13 cellular contexts compared by ENCODE assay signal in the genomic region with DNA sequence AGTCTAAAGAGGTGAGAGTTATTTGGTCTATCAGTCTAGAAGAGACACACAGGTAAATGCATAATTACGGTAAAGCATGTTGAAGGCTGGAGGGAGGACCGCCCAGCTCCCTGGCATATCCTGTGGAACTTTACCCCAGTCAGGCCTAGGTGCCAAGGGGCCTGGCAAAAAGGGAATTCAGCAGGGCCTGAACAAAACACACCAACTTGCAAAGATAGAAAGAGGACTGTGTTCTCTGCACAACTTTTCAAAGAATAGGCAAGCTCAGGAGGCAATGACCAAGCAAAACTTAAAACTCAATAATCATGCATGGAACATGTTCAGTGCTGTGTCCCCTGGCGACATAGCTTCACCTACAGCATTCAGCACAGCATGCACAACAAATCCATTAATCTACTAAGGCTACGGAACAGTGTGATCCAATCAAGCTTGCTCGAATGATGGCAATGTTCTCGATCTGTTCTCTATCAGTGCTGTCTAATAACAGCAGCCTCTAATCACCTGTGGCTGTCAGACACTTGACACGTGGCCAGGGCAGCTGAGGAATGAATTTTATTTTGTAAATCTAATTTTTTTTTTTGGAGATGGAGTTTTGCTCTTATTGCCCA. TPM values are rescaled to one million over a fixed set of nuclear protein-coding genes. Genes with fewer than 3 reads are reported as not detected.
A peak's percentile ranks its signal among the peaks of the same experiment; 100 is the strongest.
DNase-seq lines count a peak whose midpoint lies in the region; ATAC-seq, FAIRE-seq and TF ChIP-seq lines count a peak whose summit lies in the region.
"Had no signal": no experiment of that assay in that cellular context is flagged by ENCODE, and none has a peak within 500 bp of the region (broad histone marks: within the 10 kb centered on the region; RNA-seq: fewer than 3 reads in every experiment).

No MANE protein-coding gene starts in this region.

- peaks cover 84% of the 10 kb centered on the region for H3K79me2 ChIP-seq in mammary epithelial cell (ENCODE audit: insufficient read depth, low read length)

- H3K4me3 ChIP-seq in mammary epithelial cell (replicated peaks in 1 of 3; ENCODE audit: insufficient read depth in 1 of 3, low read depth in 2 of 3, low read length in 3 of 3) (no peak overlapping the region), pancreas (no peak overlapping the region), aorta (ENCODE audit: low read length in 2 of 2) (no peak overlapping the region)

- no peak overlapping the region for H3K27ac ChIP-seq in mammary epithelial cell (ENCODE audit: insufficient read depth, low read depth, low read length)
- H3K27ac ChIP-seq in pancreas, result peak overlapping the region in 3 of 4 donors; percentile 32 to 50 (median 40)
- H3K27ac ChIP-seq in aorta (ENCODE audit: low read depth in 1 of 2, low read length in 2 of 2), result peak overlapping the region; percentile 3 to 13

- POLR2A ChIA-PET in MCF 10A (lab: Yijun Ruan, JAX), result interaction anchor here (0.6 to 46.0 kb wide), 12 partner anchors 12 to 173 kb away, joined by 3 to 1977 read pairs (median 4); a partner anchor contains a TSS

- H3K36me3 Mint-ChIP-seq in MCF 10A (ENCODE audit: insufficient read depth, unreplicated experiment), result peaks cover 79% of the 10 kb centered on the region

- intact Hi-C loops in MCF 10A (cut with micrococcal nuclease), result no loop called here
- intact Hi-C loops in mammary epithelial cell (cut with micrococcal nuclease), result no loop called here
- intact Hi-C loops in left cardiac atrium (cut with DNase I), result no loop called here
- intact Hi-C loops in pancreas (cut with DNase I), result no loop called here
- intact Hi-C loops in aorta (cut with DNase I), result no loop called here

- H3K4me1 Mint-ChIP-seq in MCF 10A (ENCODE audit: insufficient read depth, unreplicated experiment), result peaks cover 54% of the 10 kb centered on the region

- H2AFZ ChIP-seq in mammary epithelial cell (ENCODE audit: low read depth, low read length), result no peak overlapping the region

- BruUV-seq in MCF 10A (replicated peaks; lab: Mats Ljungman, UMichigan) (no TSS peak), mammary epithelial cell (replicated peaks; lab: Mats Ljungman, UMichigan) (no TSS peak)

- H3K4me1 ChIP-seq in mammary epithelial cell (ENCODE audit: insufficient read depth, low read length) (peaks cover 46% of the 10 kb centered on the region), pancreas (peaks cover 0 to 19% (median 11%) of the 10 kb centered on the region in 3 donors), aorta (ENCODE audit: control insufficient read depth in 1 of 2, insufficient read depth in 2 of 2, low read length in 2 of 2) (peaks cover 4 to 8% of the 10 kb centered on the region in 2 donors)

- H3K27me3 ChIP-seq in mammary epithelial cell (ENCODE audit: insufficient read depth, low read length) (no peaks in the 10 kb centered on the region), pancreas (no peaks in the 10 kb centered on the region), aorta (ENCODE audit: control insufficient read depth in 1 of 2, insufficient read depth in 2 of 2, low read length in 1 of 2) (no peaks in the 10 kb centered on the region)

- ATAC-seq in left cardiac atrium (peak; percentile 16 to 46), pancreas (peak; percentile 23 to 68 (median 51)), aorta (ENCODE audit: low FRiP score) (no peak), GM21723 (IDR thresholded peaks at IDR 0.05; ENCODE audit: unreplicated experiment) (no peak)
- ATAC-seq: naive thymus-derived CD8-positive, alpha-beta T cell; stimulated activated effector memory CD8-positive, alpha-beta T cell treated with anti-CD3 and anti-CD28 coated beads, Interleukin-12 subunit alpha, Interleukin-12 subunit beta, amount 100 ng/mL, for 72 hours had no signal

- H3K36me3 ChIP-seq in mammary epithelial cell (ENCODE audit: insufficient read depth, low read length), result peaks cover 7% of the 10 kb centered on the region
- no peaks in the 10 kb centered on the region for H3K36me3 ChIP-seq in pancreas
- no peaks in the 10 kb centered on the region for H3K36me3 ChIP-seq in aorta (ENCODE audit: control insufficient read depth in 1 of 2, insufficient read depth in 2 of 2, low read length in 1 of 2)

- no peaks in the 10 kb centered on the region for H3K27me3 Mint-ChIP-seq in MCF 10A (ENCODE audit: insufficient read depth, unreplicated experiment)
- H3K27me3 Mint-ChIP-seq: activated naive CD8-positive, alpha-beta T cell treated with anti-CD3 and anti-CD28 coated beads, Interleukin-2, amount 10 ng/mL, durations not matched to agents 7 days and 5 days; naive thymus-derived CD8-positive, alpha-beta T cell had no signal

- DNase-seq in MCF 10A (ENCODE audit: unreplicated experiment) (no peak), mammary epithelial cell (no peak), left cardiac atrium (no peak), pancreas (no peak), aorta (no peak), EL (no peak)
- no peak for DNase-seq in stimulated activated CD4-positive, alpha-beta T cell treated with anti-CD3 and anti-CD28 coated beads, Interleukin-4, amount 100 ng/mL, for 1 hour
- DNase-seq: activated naive CD8-positive, alpha-beta T cell treated with anti-CD3 and anti-CD28 coated beads, Interleukin-2, amount 10 ng/mL, durations not matched to agents 7 days and 5 days; effector CD8-positive, alpha-beta T cell; naive thymus-derived CD8-positive, alpha-beta T cell; NCI-H1092 had no signal

- TF ChIP-seq CTCF in MCF 10A (IDR thresholded peaks at IDR 0.05; ENCODE audit: unreplicated experiment), result no peak
- TF ChIP-seq CTCF in mammary epithelial cell (conservative IDR thresholded peaks at IDR 0.05 in 1 of 2, IDR thresholded peaks at IDR 0.05 in 1 of 2; ENCODE audit: extremely low read depth in 1 of 2, insufficient read depth in 1 of 2, low read depth in 1 of 2, low read length in 2 of 2), result no peak
- no peak for TF ChIP-seq CTCF in pancreas (IDR thresholded peaks at IDR 0.05)

- WGBS in mammary epithelial cell (ENCODE audit: low coverage, missing lambda C conversion rate), result 74% methylated on average over 7 of the region's 7 CpGs
- WGBS in pancreas, 2 donors, result 27 to 36% methylated on average over 7 of the region's 7 CpGs
- WGBS in aorta, 2 donors, result 26 to 28% methylated on average over 7 of the region's 7 CpGs

- peak overlapping the region; percentile 96 for H3K27ac Mint-ChIP-seq in MCF 10A (ENCODE audit: low read depth, unreplicated experiment)
- H3K27ac Mint-ChIP-seq: activated naive CD8-positive, alpha-beta T cell treated with anti-CD3 and anti-CD28 coated beads, Interleukin-2, amount 10 ng/mL, durations not matched to agents 7 days and 5 days had no signal

- no peaks in the 10 kb centered on the region for H3K9me3 ChIP-seq in mammary epithelial cell (replicated peaks; ENCODE audit: insufficient read depth, low read length)
- no peaks in the 10 kb centered on the region for H3K9me3 ChIP-seq in pancreas
- no peaks in the 10 kb centered on the region for H3K9me3 ChIP-seq in aorta (ENCODE audit: control insufficient read depth, low read length)

- FAIRE-seq in pancreas (lab: Jason Lieb, UNC), result no peak

- no peak overlapping the region for H3K4me2 ChIP-seq in mammary epithelial cell (ENCODE audit: insufficient read depth, low read depth, low read length)

- H3K4me3 Mint-ChIP-seq in MCF 10A (ENCODE audit: unreplicated experiment), result no peak overlapping the region
- H3K4me3 Mint-ChIP-seq: activated naive CD8-positive, alpha-beta T cell treated with anti-CD3 and anti-CD28 coated beads, Interleukin-2, amount 10 ng/mL, durations not matched to agents 7 days and 5 days; naive thymus-derived CD8-positive, alpha-beta T cell; stimulated activated effector memory CD8-positive, alpha-beta T cell treated with anti-CD3 and anti-CD28 coated beads, Interleukin-12 subunit alpha, Interleukin-12 subunit beta, amount 100 ng/mL, for 72 hours had no signal

- in situ Hi-C loops in mammary epithelial cell (cut with MboI; ENCODE audit: low sequenced_read_pairs in 2 of 2), result no loop called here

- dilution Hi-C loops in mammary epithelial cell (cut with HindIII; ENCODE audit: low sequenced_read_pairs), result loop anchor here (5.0 kb wide), 2 partner anchors 47 to 53 kb away; no protein-coding TSS in a partner anchor

- no peak overlapping the region for H3K9ac ChIP-seq in mammary epithelial cell (ENCODE audit: insufficient read depth, low read length)

- no peaks in the 10 kb centered on the region for H4K20me1 ChIP-seq in mammary epithelial cell (ENCODE audit: insufficient read depth, low read length)

- peaks cover 8% of the 10 kb centered on the region for H3K9me3 Mint-ChIP-seq in MCF 10A (ENCODE audit: unreplicated experiment)
- H3K9me3 Mint-ChIP-seq: activated naive CD8-positive, alpha-beta T cell treated with anti-CD3 and anti-CD28 coated beads, Interleukin-2, amount 10 ng/mL, durations not matched to agents 7 days and 5 days; naive thymus-derived CD8-positive, alpha-beta T cell; stimulated activated effector memory CD8-positive, alpha-beta T cell treated with anti-CD3 and anti-CD28 coated beads, Interleukin-12 subunit alpha, Interleukin-12 subunit beta, amount 100 ng/mL, for 72 hours had no signal

- CTCF ChIA-PET in MCF 10A (lab: Yijun Ruan, JAX) (interaction anchor here (0.6 to 2.2 kb wide), 9 partner anchors 11 to 304 kb away, joined by 3 to 12 read pairs (median 6); no protein-coding TSS in a partner anchor), mammary epithelial cell (lab: Charles Lee; ENCODE audit: low non-redundant PET) (interaction anchor here (0.6 kb wide), 1 partner anchor 56 kb away, joined by 3 read pairs; no protein-coding TSS in a partner anchor)

RNA-seq across cellular contexts. Expression of a gene that starts 27.6 kb away (rescaled TPM):
- total RNA-seq in MCF 10A (2022) (126 and 127 TPM in 2 replicates), mammary epithelial cell (10 to 100 TPM; 18.7 to 59.6 TPM), left cardiac atrium (10 to 100 TPM; 22.6 to 27.5 TPM), pancreas (10 to 100 TPM; 11.3 to 25.6 (median 18.5) TPM), aorta (10 to 100 TPM; 19.1 to 27.4 TPM)
- polyA plus RNA-seq in mammary epithelial cell (26.0 TPM), pancreas (10 to 100 TPM; 10.8 to 13.9 TPM), aorta (1 to 10 TPM; 4.5 to 9.1 TPM)
- polyA minus RNA-seq in mammary epithelial cell, result 45.8 TPM

Comparison
In these comparisons a context has a peak if more than half of its experiments do, and no peak if none do; other contexts are left out.
1. ATAC-seq: peak in left cardiac atrium (2 of 2) and pancreas (4 of 4); none in aorta (single experiment) and GM21723 (single experiment).